ENCODE assay signal across 10 cellular contexts in genomic region chr6:142693446-142693845, GRCh38.
DNase-seq lines count a peak whose midpoint lies in the region; ATAC-seq, FAIRE-seq and TF ChIP-seq lines count a peak whose summit lies in the region.
"Had no signal": no experiment of that assay in that cellular context is flagged by ENCODE, and none has a peak within 500 bp of the region (broad histone marks: within the 10 kb centered on the region; RNA-seq: fewer than 3 reads in every experiment).

No MANE protein-coding gene starts in this region.

- no peak overlapping the region for H4K8ac ChIP-seq in mesenchymal stem cell (ENCODE audit: low read length)

- no peak for ATAC-seq in HG02840 (IDR thresholded peaks at IDR 0.05; ENCODE audit: low FRiP score, unreplicated experiment)

- no peak overlapping the region for H3K23ac ChIP-seq in mesenchymal stem cell (ENCODE audit: low read length in 2 of 2)

- no peak for TF ChIP-seq POLR2A in Peyer's patch (IDR thresholded peaks at IDR 0.05)

- H3K27ac ChIP-seq in mesenchymal stem cell (ENCODE audit: low read length, poor library complexity, severe bottlenecking): no peak overlapping the region
- no peak overlapping the region for H3K27ac ChIP-seq in Peyer's patch
- no peak overlapping the region for H3K27ac ChIP-seq in colonic mucosa
- H3K27ac ChIP-seq: psoas muscle had no signal

- WGBS in mesenchymal stem cell: 63% methylated on average over 3 of the region's 4 CpGs

- H4K91ac ChIP-seq in mesenchymal stem cell (ENCODE audit: low read length): no peak overlapping the region

- peaks cover 2% of the 10 kb centered on the region for H3K4me1 ChIP-seq in mesenchymal stem cell (ENCODE audit: control insufficient read depth, insufficient read depth, low read depth, low read length)
- peaks cover 0 to 8% (median 0%) of the 10 kb centered on the region in 4 donors for H3K4me1 ChIP-seq in Peyer's patch
- no peaks in the 10 kb centered on the region for H3K4me1 ChIP-seq in colonic mucosa

- intact Hi-C loops in colonic mucosa (cut with DNase I): loop anchor here (2.0 to 10.0 kb wide), 5 partner anchors 194 to 734 kb away; no protein-coding TSS in a partner anchor

- H3K4me2 ChIP-seq in mesenchymal stem cell (ENCODE audit: low read length, poor library complexity, severe bottlenecking): peak overlapping the region; percentile 76

- H3K18ac ChIP-seq in mesenchymal stem cell (ENCODE audit: low read depth in 1 of 2, low read length in 2 of 2): peak overlapping the region; percentile 9 to 44

- H2AK5ac ChIP-seq in mesenchymal stem cell (ENCODE audit: low read length, severe bottlenecking): no peak overlapping the region

- no peak overlapping the region for H3K14ac ChIP-seq in mesenchymal stem cell (ENCODE audit: low read length in 2 of 2)

- no peak overlapping the region for H2AFZ ChIP-seq in mesenchymal stem cell (ENCODE audit: low read depth, low read length)

- H2BK5ac ChIP-seq in mesenchymal stem cell (ENCODE audit: low read depth, low read length, poor library complexity, severe bottlenecking): no peak overlapping the region

- H3K9me3 ChIP-seq in mesenchymal stem cell (ENCODE audit: control insufficient read depth, low read length): no peaks in the 10 kb centered on the region
- no peaks in the 10 kb centered on the region for H3K9me3 ChIP-seq in Peyer's patch
- no peaks in the 10 kb centered on the region for H3K9me3 ChIP-seq in colonic mucosa
- H3K9me3 ChIP-seq: breast epithelium, psoas muscle had no signal

- H3K4ac ChIP-seq in mesenchymal stem cell (ENCODE audit: low read depth in 1 of 2, low read length in 2 of 2): peak overlapping the region in 1 of 2 experiments; percentile 33

- no peaks in the 10 kb centered on the region for H3K79me1 ChIP-seq in mesenchymal stem cell (replicated peaks; ENCODE audit: low read length, poor library complexity, severe bottlenecking)

- no peak overlapping the region for H2BK120ac ChIP-seq in mesenchymal stem cell (ENCODE audit: low read depth, low read length)

- peak overlapping the region; percentile 88 for H3K9ac ChIP-seq in mesenchymal stem cell (ENCODE audit: low read length)
- H3K9ac ChIP-seq in colonic mucosa (ENCODE audit: low read depth in 2 of 2, low read length in 2 of 2): no peak overlapping the region

- no peaks in the 10 kb centered on the region for H3K36me3 ChIP-seq in mesenchymal stem cell (ENCODE audit: control insufficient read depth in 1 of 2, insufficient read depth in 2 of 2, low read depth in 1 of 2, low read length in 2 of 2)
- no peaks in the 10 kb centered on the region for H3K36me3 ChIP-seq in Peyer's patch
- H3K36me3 ChIP-seq in colonic mucosa: no peaks in the 10 kb centered on the region
- H3K36me3 ChIP-seq: breast epithelium had no signal

- H3K4me3 ChIP-seq in HFF-Myc (replicated peaks; ENCODE audit: low read depth, low read length) (no peak overlapping the region), cardiac fibroblast (replicated peaks in 1 of 2; ENCODE audit: low read depth in 2 of 2, low read length in 2 of 2) (no peak overlapping the region), mesenchymal stem cell (ENCODE audit: insufficient read depth in 1 of 2, low read depth in 1 of 2, low read length in 2 of 2) (peak overlapping the region in 1 of 2 experiments; percentile 50), Peyer's patch (no peak overlapping the region), colonic mucosa (no peak overlapping the region)
- H3K4me3 ChIP-seq: psoas muscle had no signal

- no peak overlapping the region for H2BK15ac ChIP-seq in mesenchymal stem cell (ENCODE audit: low read depth, poor library complexity, severe bottlenecking)

- H2BK12ac ChIP-seq in mesenchymal stem cell (ENCODE audit: low read length in 2 of 2): no peak overlapping the region

- no peaks in the 10 kb centered on the region for H3K27me3 ChIP-seq in mesenchymal stem cell (ENCODE audit: control insufficient read depth in 1 of 2, insufficient read depth in 1 of 2, low read length in 2 of 2)
- H3K27me3 ChIP-seq in Peyer's patch: no peaks in the 10 kb centered on the region
- no peaks in the 10 kb centered on the region for H3K27me3 ChIP-seq in colonic mucosa
- H3K27me3 ChIP-seq: breast epithelium had no signal

- DNase-seq in AG20443 (ENCODE audit: low spot score) (peak; percentile 60), HFF-Myc (ENCODE audit: extremely low read depth, low read depth) (peak; percentile 37), cardiac fibroblast (ENCODE audit: low read depth in 2 of 2) (peak; percentile 59 to 86), mesenchymal stem cell (peak; percentile 72), Peyer's patch (no peak), urothelium cell line (ENCODE audit: low spot score) (no peak), colonic mucosa (no peak)

- TF ChIP-seq CTCF in HFF-Myc (IDR thresholded peaks at IDR 0.05; ENCODE audit: low read depth, low read length, missing control alignments) (no peak), cardiac fibroblast (IDR thresholded peaks at IDR 0.05; ENCODE audit: low read depth, low read length) (peak; percentile 22), Peyer's patch (IDR thresholded peaks at IDR 0.05) (no peak), colonic mucosa (IDR thresholded peaks at IDR 0.05) (no peak)

- FAIRE-seq in urothelium cell line (lab: Jason Lieb, UNC): no peak

Comparison
In these comparisons a context has a peak if more than half of its experiments do, and no peak if none do; other contexts are left out.
1. DNase-seq: peak in AG20443 (single experiment), HFF-Myc (single experiment), cardiac fibroblast (2 of 2) and mesenchymal stem cell (single experiment); none in Peyer's patch (0 of 3), urothelium cell line (single experiment) and colonic mucosa (single experiment).